9 cellular contexts compared by ENCODE assay signal in genomic region chr17:80124351-80124981, GRCh38. TPM values are rescaled to one million over a fixed set of nuclear protein-coding genes. Genes with fewer than 3 reads are reported as not detected.
DNase-seq lines count a peak whose midpoint lies in the region; ATAC-seq, FAIRE-seq and TF ChIP-seq lines count a peak whose summit lies in the region.
"Had no signal": no experiment of that assay in that cellular context is flagged by ENCODE, and none has a peak within 500 bp of the region (broad histone marks: within the 10 kb centered on the region; RNA-seq: fewer than 3 reads in every experiment).

No MANE protein-coding gene starts in this region.

- H3K27ac ChIP-seq in neuronal stem cell (replicated peaks; ENCODE audit: low read length) = no peak overlapping the region
- H3K27ac ChIP-seq in esophagus muscularis mucosa (replicated peaks in 1 of 4) = no peak overlapping the region
- H3K27ac ChIP-seq in tibial nerve = no peak overlapping the region
- H3K27ac ChIP-seq: coronary artery had no signal

- H3K23ac ChIP-seq in neuronal stem cell (ENCODE audit: low read depth, low read length, poor library complexity) = no peak overlapping the region

- WGBS in neuronal stem cell (ENCODE audit: extremely low coverage in 2 of 2, insufficient read length in 2 of 2, insufficient replicate concordance in 1 of 2), 2 donors = no CpG with 5 or more reads among the region's 15 CpGs
- whole genome bisulfite sequencing in esophagus muscularis mucosa = 56% methylated on average over 14 of the region's 15 CpGs
- 56 to 61% methylated on average over 15 of the region's 15 CpGs for WGBS in tibial nerve, 2 donors

- FAIRE-seq in HTR-8/SVneo (lab: Jason Lieb, UNC) = no peak

- H3K27me3 ChIP-seq in neuronal stem cell (ENCODE audit: control insufficient read depth in 3 of 3, insufficient read depth in 3 of 3, low read depth in 1 of 3, low read length in 3 of 3) (no peaks in the 10 kb centered on the region), esophagus muscularis mucosa (peaks cover 0 to 36% (median 0%) of the 10 kb centered on the region in 4 donors), tibial nerve (peaks cover 0 to 7% of the 10 kb centered on the region in 2 donors)

- no peak overlapping the region for H2BK120ac ChIP-seq in neuronal stem cell (ENCODE audit: low read depth, low read length)

- H3K9me3 ChIP-seq in neuronal stem cell (replicated peaks in 1 of 2; ENCODE audit: control insufficient read depth in 2 of 2, insufficient read depth in 1 of 2, low read depth in 1 of 2, low read length in 2 of 2) (no peaks in the 10 kb centered on the region), esophagus muscularis mucosa (no peaks in the 10 kb centered on the region), tibial nerve (no peaks in the 10 kb centered on the region)

- TF ChIP-seq EP300 in esophagus muscularis mucosa (IDR thresholded peaks at IDR 0.05) (no peak), tibial nerve (IDR thresholded peaks at IDR 0.05) (no peak)

- intact Hi-C loops in esophagus muscularis mucosa (cut with DNase I) = no loop called here

- H4K8ac ChIP-seq in neuronal stem cell (ENCODE audit: low read depth, low read length) = no peak overlapping the region

- peaks cover 2 to 7% of the 10 kb centered on the region in 2 donors for H3K4me1 ChIP-seq in neuronal stem cell (ENCODE audit: control insufficient read depth in 2 of 2, insufficient read depth in 1 of 2, low read depth in 1 of 2, low read length in 2 of 2)
- no peaks in the 10 kb centered on the region for H3K4me1 ChIP-seq in esophagus muscularis mucosa
- H3K4me1 ChIP-seq in tibial nerve = no peaks in the 10 kb centered on the region

- no peak overlapping the region for H3K14ac ChIP-seq in neuronal stem cell (ENCODE audit: low read length)

- H2AK5ac ChIP-seq in neuronal stem cell (ENCODE audit: low read depth, low read length) = peak overlapping the region; percentile 1

- no peaks in the 10 kb centered on the region for H3K79me1 ChIP-seq in neuronal stem cell (ENCODE audit: low read depth, low read length)

- peak overlapping the region; percentile 58 for H3K18ac ChIP-seq in neuronal stem cell (ENCODE audit: low read length)

- no peak overlapping the region for H3K4me3 Mint-ChIP-seq in effector memory CD8-positive, alpha-beta T cell

- H2BK5ac ChIP-seq in neuronal stem cell (ENCODE audit: low read length) = no peak overlapping the region

- H2AFZ ChIP-seq in neuronal stem cell (ENCODE audit: low read length) = peak overlapping the region; percentile 85

- no peak overlapping the region for H3K4ac ChIP-seq in neuronal stem cell (ENCODE audit: low read length)

- H2BK12ac ChIP-seq in neuronal stem cell (ENCODE audit: low read length) = peak overlapping the region; percentile 44

- TF ChIP-seq POLR2A in esophagus muscularis mucosa (IDR thresholded peaks at IDR 0.05; ENCODE audit: low read depth) (no peak), tibial nerve (IDR thresholded peaks at IDR 0.05) (no peak)

- H3K4me3 ChIP-seq in GM12865 (ENCODE audit: low read depth, low read length) (no peak overlapping the region), choroid plexus epithelial cell (ENCODE audit: low read depth, low read length) (no peak overlapping the region), neuronal stem cell (ENCODE audit: low read length in 2 of 2) (peak overlapping the region in 1 of 2 donors; percentile 28), esophagus muscularis mucosa (no peak overlapping the region), tibial nerve (no peak overlapping the region)
- H3K4me3 ChIP-seq: coronary artery had no signal

- H3K4me2 ChIP-seq in neuronal stem cell (ENCODE audit: insufficient read depth, low read length, poor library complexity, severe bottlenecking) = no peak overlapping the region

- H2BK15ac ChIP-seq in neuronal stem cell (ENCODE audit: low read length) = no peak overlapping the region

- H3K27me3 Mint-ChIP-seq in effector memory CD8-positive, alpha-beta T cell = peaks cover 25 to 34% of the 10 kb centered on the region in 2 donors

- ATAC-seq in effector memory CD8-positive, alpha-beta T cell (replicated peaks) = no peak

- no peaks in the 10 kb centered on the region for H3K9me3 Mint-ChIP-seq in effector memory CD8-positive, alpha-beta T cell

- TF ChIP-seq CTCF in GM12865 (IDR thresholded peaks at IDR 0.05; ENCODE audit: insufficient read depth, low read depth, low read length, missing control alignments) = peak; percentile 41
- peak; percentile 80 for TF ChIP-seq CTCF in choroid plexus epithelial cell (conservative IDR thresholded peaks at IDR 0.05; ENCODE audit: low read depth, low read length)
- peak in 1 of 3 experiments; percentile 22 for TF ChIP-seq CTCF in esophagus muscularis mucosa (IDR thresholded peaks at IDR 0.05)
- TF ChIP-seq CTCF in tibial nerve (IDR thresholded peaks at IDR 0.05) = no peak

- DNase-seq in GM12865 (ENCODE audit: low read depth) (peak; percentile 24), NCI-H146 (lab: John Stamatoyannopoulos, UW) (peak; percentile 76), choroid plexus epithelial cell (ENCODE audit: low read depth) (peak; percentile 54), neuronal stem cell (ENCODE audit: low spot score) (peak; percentile 36), esophagus muscularis mucosa (ENCODE audit: extremely low spot score) (no peak), HTR-8/SVneo (ENCODE audit: insufficient read length, low spot score) (no peak), tibial nerve (ENCODE audit: low spot score in 2 of 2) (no peak)
- DNase-seq in effector memory CD8-positive, alpha-beta T cell = no peak

- no peak overlapping the region for H4K91ac ChIP-seq in neuronal stem cell (ENCODE audit: low read depth, low read length, poor library complexity)

- no peak overlapping the region for H3K27ac Mint-ChIP-seq in effector memory CD8-positive, alpha-beta T cell

- no peak overlapping the region for H3K9ac ChIP-seq in neuronal stem cell (ENCODE audit: low read depth, low read length, poor library complexity)

- no peaks in the 10 kb centered on the region for H3K4me1 Mint-ChIP-seq in effector memory CD8-positive, alpha-beta T cell (ENCODE audit: low read depth in 2 of 2)

- H3K36me3 ChIP-seq in neuronal stem cell (replicated peaks in 1 of 2; ENCODE audit: control insufficient read depth in 2 of 2, insufficient read depth in 2 of 2, low read length in 2 of 2) (no peaks in the 10 kb centered on the region), esophagus muscularis mucosa (peaks cover 0 to 5% (median 2%) of the 10 kb centered on the region in 4 donors), tibial nerve (peaks cover 0 to 4% (median 0%) of the 10 kb centered on the region in 3 donors)

- no peaks in the 10 kb centered on the region for H3K36me3 Mint-ChIP-seq in effector memory CD8-positive, alpha-beta T cell (ENCODE audit: insufficient read depth)

RNA-seq across cellular contexts. Expression of gene EIF4A3, which starts 22.5 kb away (rescaled TPM):
- polyA plus RNA-seq in neuronal stem cell (2013, experiment 1 of 2) = 66.1 TPM
- polyA plus RNA-seq in neuronal stem cell (2013, experiment 2 of 2) = 64.7 TPM
- 10 to 100 TPM; 31.0 to 61.0 (median 39.8) TPM for total RNA-seq in esophagus muscularis mucosa
- 10 to 100 TPM; 34.5 to 69.0 (median 59.2) TPM for total RNA-seq in tibial nerve

RNA-seq across cellular contexts. Expression of gene GAA, which starts 23.1 kb away (rescaled TPM):
- 50.1 TPM for polyA plus RNA-seq in neuronal stem cell (2013, experiment 1 of 2)
- 49.6 TPM for polyA plus RNA-seq in neuronal stem cell (2013, experiment 2 of 2)
- total RNA-seq in esophagus muscularis mucosa (10 to 100 TPM; 65.4 to 84.4 (median 73.7) TPM), tibial nerve (10 to 100 TPM; 52.7 to 81.9 (median 67.8) TPM)

RNA-seq across cellular contexts. Expression of gene CARD14, which starts 45.4 kb away (rescaled TPM):
- 0.20 TPM for polyA plus RNA-seq in neuronal stem cell (2013, experiment 1 of 2)
- polyA plus RNA-seq in neuronal stem cell (2013, experiment 2 of 2) = 0.22 TPM
- total RNA-seq in esophagus muscularis mucosa = under 1 TPM in 3 of 4 donors, not detected in 1; 0.23 to 0.33 (median 0.32) TPM
- total RNA-seq in tibial nerve = 1 to 10 TPM in 3 of 4 donors, under 1 TPM in 1; 0.22 to 4.4 (median 1.3) TPM

Comparison
In these comparisons a context has a peak if more than half of its experiments do, and no peak if none do; other contexts are left out.
1. DNase-seq: peak in GM12865 (single experiment), NCI-H146 (single experiment), choroid plexus epithelial cell (single experiment) and neuronal stem cell (single experiment); none in effector memory CD8-positive, alpha-beta T cell (0 of 3), esophagus muscularis mucosa (single experiment), HTR-8/SVneo (single experiment) and tibial nerve (0 of 2).
2. CTCF ChIP-seq: peak in GM12865 (single experiment) and choroid plexus epithelial cell (single experiment); none in tibial nerve (0 of 5).